ENCODE assay signal across 10 cellular contexts in the genomic region with DNA sequence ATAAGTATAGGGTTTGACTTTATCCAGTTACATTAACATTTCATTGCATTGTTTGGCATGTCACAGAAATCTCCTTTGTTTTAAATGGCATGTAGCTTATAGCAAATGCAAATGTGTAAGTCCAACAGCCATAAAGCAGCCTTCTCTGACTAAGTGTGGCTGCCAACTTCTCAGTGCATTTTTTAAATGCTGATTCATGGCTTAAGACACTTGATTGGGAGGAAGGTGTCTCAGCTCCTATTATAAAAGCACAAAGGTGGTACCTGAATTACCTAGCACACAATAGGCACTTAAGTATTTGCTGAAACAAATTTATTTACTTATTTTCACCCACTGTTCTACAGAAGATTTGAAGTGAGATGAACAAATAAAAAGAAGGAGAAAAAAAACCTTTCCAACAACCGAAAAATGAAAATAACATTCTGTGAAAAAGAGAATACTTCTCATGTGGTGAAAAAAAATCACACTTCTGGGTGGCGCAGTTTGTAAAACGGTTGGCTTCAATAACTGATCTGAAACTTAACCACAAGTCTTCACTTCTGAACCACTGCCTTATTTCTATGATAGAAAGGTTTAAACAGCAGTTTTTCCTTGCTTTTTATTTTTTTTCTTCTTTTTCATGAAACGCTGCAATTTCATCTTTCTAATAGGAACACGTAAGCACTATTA.
DNase-seq lines count a peak whose midpoint lies in the region; ATAC-seq and TF ChIP-seq lines count a peak whose summit lies in the region.
"Had no signal": no experiment of that assay in that cellular context is flagged by ENCODE, and none has a peak within 500 bp of the region (broad histone marks: within the 10 kb centered on the region; RNA-seq: fewer than 3 reads in every experiment).

No MANE protein-coding gene starts in this region.

- H2AK5ac ChIP-seq in IMR-90 (ENCODE audit: low read depth, low read length), result no peak overlapping the region

- no peak overlapping the region for H2AFZ ChIP-seq in IMR-90 (replicated peaks; ENCODE audit: low read length, poor library complexity)

- H3K79me1 ChIP-seq in IMR-90 (ENCODE audit: low read depth in 1 of 2, low read length in 2 of 2), result peaks cover 9 to 20% of the 10 kb centered on the region in 2 experiments; a peak in 3 of 4 replicates

- no peaks in the 10 kb centered on the region for H4K20me1 ChIP-seq in IMR-90 (ENCODE audit: insufficient read depth, low read length)

- H3K27me3 ChIP-seq in IMR-90 (ENCODE audit: control insufficient read depth, insufficient read depth, low read length), result no peaks in the 10 kb centered on the region
- no peaks in the 10 kb centered on the region for H3K27me3 ChIP-seq in colonic mucosa
- no peaks in the 10 kb centered on the region for H3K27me3 ChIP-seq in upper lobe of left lung

- TF ChIP-seq CTCF in IMR-90 (conservative IDR thresholded peaks at IDR 0.05; ENCODE audit: low read depth, low read length) (no peak), colonic mucosa (IDR thresholded peaks at IDR 0.05) (no peak), upper lobe of left lung (IDR thresholded peaks at IDR 0.05) (no peak)

- H4K8ac ChIP-seq in IMR-90 (ENCODE audit: low read depth in 2 of 2, low read length in 2 of 2), result no peak overlapping the region

- no peak overlapping the region for H4K91ac ChIP-seq in IMR-90 (ENCODE audit: insufficient read depth, low read depth, low read length)

- no peak overlapping the region for H3K23ac ChIP-seq in IMR-90 (ENCODE audit: low read depth, low read length)

- H3K27ac Mint-ChIP-seq in activated naive CD4-positive, alpha-beta T cell treated with anti-CD3 and anti-CD28 coated beads for 36 hours, result peak overlapping the region; percentile 68

- no peaks in the 10 kb centered on the region for H3K9me3 ChIP-seq in IMR-90 (ENCODE audit: control insufficient read depth, insufficient read depth, low read length)
- H3K9me3 ChIP-seq in colonic mucosa, result no peaks in the 10 kb centered on the region
- no peaks in the 10 kb centered on the region for H3K9me3 ChIP-seq in upper lobe of left lung

- no peak overlapping the region for H3K9ac ChIP-seq in IMR-90 (ENCODE audit: low read depth, low read length)
- H3K9ac ChIP-seq in colonic mucosa (ENCODE audit: low read depth in 2 of 2, low read length in 2 of 2), result no peak overlapping the region

- H2BK5ac ChIP-seq in IMR-90 (ENCODE audit: low read depth, low read length, poor library complexity, severe bottlenecking), result no peak overlapping the region

- H3K4me3 ChIP-seq in IMR-90 (ENCODE audit: insufficient read depth, low read depth, low read length) (no peak overlapping the region), colonic mucosa (no peak overlapping the region), upper lobe of left lung (no peak overlapping the region)

- no peak for TF ChIP-seq RAD21 in IMR-90 (IDR thresholded peaks at IDR 0.05; ENCODE audit: low read length)

- no peak overlapping the region for H3K27ac ChIP-seq in IMR-90 (ENCODE audit: insufficient read depth, low read length)
- peak overlapping the region; percentile 5 for H3K27ac ChIP-seq in colonic mucosa
- peak overlapping the region in 3 of 4 donors; percentile 7 to 59 (median 36) for H3K27ac ChIP-seq in upper lobe of left lung

- no peaks in the 10 kb centered on the region for H3K9me3 Mint-ChIP-seq in activated naive CD4-positive, alpha-beta T cell treated with anti-CD3 and anti-CD28 coated beads for 36 hours

- no peak overlapping the region for H2BK20ac ChIP-seq in IMR-90 (ENCODE audit: low read depth, low read length)

- no peaks in the 10 kb centered on the region for H3K36me3 ChIP-seq in IMR-90 (ENCODE audit: control insufficient read depth, insufficient read depth, low read length)
- no peaks in the 10 kb centered on the region for H3K36me3 ChIP-seq in colonic mucosa
- no peaks in the 10 kb centered on the region for H3K36me3 ChIP-seq in upper lobe of left lung

- WGBS in IMR-90 (ENCODE audit: extremely low coverage in 2 of 2, insufficient read length in 1 of 2), 2 experiments, result no CpG with 5 or more reads among the region's 5 CpGs
- WGBS in upper lobe of left lung, 2 donors, result 75 to 82% methylated on average over 5 of the region's 5 CpGs

- intact Hi-C loops in activated naive CD4-positive, alpha-beta T cell treated with anti-CD3 and anti-CD28 coated beads for 36 hours (cut with micrococcal nuclease), result loop anchor here (1.0 to 10.0 kb wide), 11 partner anchors 8 to 1480 kb away; a partner anchor contains a TSS
- intact Hi-C loops in IMR-90 (cut with micrococcal nuclease) (loop anchor here (1.0 to 5.0 kb wide), 4 partner anchors 76 to 1251 kb away; no protein-coding TSS in a partner anchor), colonic mucosa (cut with DNase I) (loop anchor here (5.0 kb wide), 3 partner anchors 333 to 1033 kb away; no protein-coding TSS in a partner anchor)

- TF ChIP-seq POLR2A in IMR-90 (IDR thresholded peaks at IDR 0.05; ENCODE audit: low read depth, low read length) (no peak), upper lobe of left lung (IDR thresholded peaks at IDR 0.05) (no peak)

- no peak for TF ChIP-seq EP300 in upper lobe of left lung (IDR thresholded peaks at IDR 0.05)

- no peak overlapping the region for H3K56ac ChIP-seq in IMR-90 (ENCODE audit: extremely low read depth, insufficient read depth, low read length)

- H3K9me1 ChIP-seq in IMR-90 (ENCODE audit: insufficient read depth, low read length), result no peaks in the 10 kb centered on the region; the same call in 1 of the 2 replicates

- H3K18ac ChIP-seq in IMR-90 (ENCODE audit: low read depth, low read length), result no peak overlapping the region

- peak; percentile 56 for DNase-seq in activated naive CD4-positive, alpha-beta T cell treated with anti-CD3 and anti-CD28 coated beads for 36 hours
- DNase-seq in activated naive CD4-positive, alpha-beta T cell (lab: John Stamatoyannopoulos, UW), result no peak
- DNase-seq in IMR-90 (no peak), colonic mucosa (no peak), upper lobe of left lung (no peak), medulla oblongata (ENCODE audit: extremely low spot score) (no peak), DMS114 treated with DMSO at 0.1 percent for 48 hours (lab: John Stamatoyannopoulos, UW; ENCODE audit: unreplicated experiment) (no peak)
- DNase-seq: hippocampal formation; stimulated activated CD4-positive, alpha-beta T cell treated with anti-CD3 and anti-CD28 coated beads, Interleukin-2, amount 100 ng/mL, for 48 hours had no signal

- H2BK120ac ChIP-seq in IMR-90 (ENCODE audit: low read depth, low read length), result no peak overlapping the region

- dilution Hi-C loops in IMR-90 (cut with HindIII; ENCODE audit: low sequenced_read_pairs, unreplicated experiment), result no loop called here

- H3K4me1 ChIP-seq in IMR-90 (ENCODE audit: control insufficient read depth, insufficient read depth, low read length), result peaks cover 22% of the 10 kb centered on the region
- H3K4me1 ChIP-seq in colonic mucosa, result no peaks in the 10 kb centered on the region
- peaks cover 3 to 33% (median 27%) of the 10 kb centered on the region in 4 donors for H3K4me1 ChIP-seq in upper lobe of left lung

- BruUV-seq in IMR-90 (replicated peaks; lab: Mats Ljungman, UMichigan), result no TSS peak

- no peak overlapping the region for H2BK15ac ChIP-seq in IMR-90 (ENCODE audit: low read depth, low read length)

- no peak overlapping the region for H3K14ac ChIP-seq in IMR-90 (replicated peaks; ENCODE audit: low read depth, low read length)

- H3K4ac ChIP-seq in IMR-90 (ENCODE audit: low read depth, low read length), result no peak overlapping the region

- H2AK9ac ChIP-seq in IMR-90 (replicated peaks; ENCODE audit: low read depth, low read length, poor library complexity), result no peak overlapping the region

- peaks cover 5% of the 10 kb centered on the region for H3K36me3 Mint-ChIP-seq in activated naive CD4-positive, alpha-beta T cell treated with anti-CD3 and anti-CD28 coated beads for 36 hours (ENCODE audit: low read depth)

- peak overlapping the region; percentile 19 for H3K4me3 Mint-ChIP-seq in activated naive CD4-positive, alpha-beta T cell treated with anti-CD3 and anti-CD28 coated beads for 36 hours

- in situ Hi-C loops in IMR-90 (cut with MboI; ENCODE audit: low sequenced_read_pairs), result loop anchor here (5.0 to 10.0 kb wide), 3 partner anchors 330 to 1250 kb away; no protein-coding TSS in a partner anchor

- H3K4me1 Mint-ChIP-seq in activated naive CD4-positive, alpha-beta T cell treated with anti-CD3 and anti-CD28 coated beads for 36 hours (ENCODE audit: low read depth), result peaks cover 89% of the 10 kb centered on the region

- no peak for ATAC-seq in IMR-90 (ENCODE audit: low read depth)
- no peak for ATAC-seq in upper lobe of left lung (ENCODE audit: low FRiP score in 2 of 2)
- ATAC-seq in HG03520 (IDR thresholded peaks at IDR 0.05; ENCODE audit: unreplicated experiment), result no peak

- H3K4me2 ChIP-seq in IMR-90 (ENCODE audit: low read depth, low read length), result no peak overlapping the region

- H4K5ac ChIP-seq in IMR-90 (ENCODE audit: low read depth, low read length), result no peak overlapping the region

- H3K27me3 Mint-ChIP-seq in activated naive CD4-positive, alpha-beta T cell treated with anti-CD3 and anti-CD28 coated beads for 36 hours (ENCODE audit: low read depth), result no peaks in the 10 kb centered on the region

- POLR2A ChIA-PET in IMR-90 (lab: Charles Lee; ENCODE audit: unreplicated experiment), result no interaction called here

- CTCF ChIA-PET in activated naive CD4-positive, alpha-beta T cell treated with anti-CD3 and anti-CD28 coated beads for 36 hours (lab: Charles Lee), result interaction anchor here (0.5 to 5.0 kb wide), 17 partner anchors 10 to 576 kb away, joined by 3 to 56 read pairs (median 4); no protein-coding TSS in a partner anchor
- CTCF ChIA-PET in IMR-90 (lab: Yijun Ruan, JAX), result interaction anchor here (0.9 to 2.5 kb wide), 4 partner anchors 11 to 467 kb away, joined by 3 to 21 read pairs (median 8); no protein-coding TSS in a partner anchor

TF ChIP-seq in IMR-90, 13 proteins besides CTCF, POLR2A, EP300 and RAD21:
- TF ChIP-seq NFE2L2 (IDR thresholded peaks at IDR 0.05; ENCODE audit: low read depth, low read length), result 0 out of 2 replicates have a peak, but pooled peaks have one; percentile 5
- no peak for TF ChIP-seq SMC3 (IDR thresholded peaks at IDR 0.05; ENCODE audit: low read depth, low read length)
